13 cellular contexts compared by ENCODE assay signal in genomic region chr4:1021386-1022050, GRCh38. TPM values are rescaled to one million over a fixed set of nuclear protein-coding genes. Genes with fewer than 3 reads are reported as not detected.
DNase-seq lines count a peak whose midpoint lies in the region; ATAC-seq and TF ChIP-seq lines count a peak whose summit lies in the region.
"Had no signal": no experiment of that assay in that cellular context is flagged by ENCODE, and none has a peak within 500 bp of the region (broad histone marks: within the 10 kb centered on the region; RNA-seq: fewer than 3 reads in every experiment).

No MANE protein-coding gene starts in this region.

- peaks cover 0 to 5% (median 0%) of the 10 kb centered on the region in 11 experiments; a peak in 1 of 22 replicates for H3K27me3 ChIP-seq in BLaER1 treated with 17β-estradiol and CSF1 and Interleukin-3, amounts not matched to agents 10 nM and 100 nM
- H3K27me3 ChIP-seq in right atrium auricular region = no peaks in the 10 kb centered on the region
- H3K27me3 ChIP-seq: testis had no signal

- H3K27me3 Mint-ChIP-seq in Calu3 (ENCODE audit: unreplicated experiment) (no peaks in the 10 kb centered on the region), type B pancreatic cell (no peaks in the 10 kb centered on the region)

- no peaks in the 10 kb centered on the region for H3K9me3 Mint-ChIP-seq in Calu3 (ENCODE audit: low read depth, unreplicated experiment)
- H3K9me3 Mint-ChIP-seq in type B pancreatic cell = no peaks in the 10 kb centered on the region

- H4K20me1 ChIP-seq in BLaER1 treated with 17β-estradiol and CSF1 and Interleukin-3, amounts not matched to agents 10 nM and 100 nM = peaks cover 2 to 85% (median 74%) of the 10 kb centered on the region in 11 experiments; a peak in 19 of 22 replicates

- H3K36me3 ChIP-seq in BLaER1 treated with 17β-estradiol and CSF1 and Interleukin-3, amounts not matched to agents 10 nM and 100 nM = peaks cover 18 to 36% (median 26%) of the 10 kb centered on the region in 11 experiments
- H3K36me3 ChIP-seq in right atrium auricular region = peaks cover 13% of the 10 kb centered on the region

- intact Hi-C loops in Calu3 (cut with micrococcal nuclease; ENCODE audit: unreplicated experiment) = no loop called here

- H3K4me1 ChIP-seq in BLaER1 treated with 17β-estradiol and CSF1 and Interleukin-3, amounts not matched to agents 10 nM and 100 nM = peaks cover 65 to 73% (median 68%) of the 10 kb centered on the region in 10 experiments
- H3K4me1 ChIP-seq in right atrium auricular region = peaks cover 0 to 5% of the 10 kb centered on the region in 2 donors
- H3K4me1 ChIP-seq: testis had no signal

- TF ChIP-seq CTCF in Calu3 (IDR thresholded peaks at IDR 0.05; ENCODE audit: unreplicated experiment) (no peak), right atrium auricular region (IDR thresholded peaks at IDR 0.05) (no peak), type B pancreatic cell (conservative IDR thresholded peaks at IDR 0.05) (no peak)

- peak overlapping the region; percentile 6 to 62 (median 51); a peak in 18 of 22 replicates for H3K9ac ChIP-seq in BLaER1 treated with 17β-estradiol and CSF1 and Interleukin-3, amounts not matched to agents 10 nM and 100 nM

- H3K4me3 Mint-ChIP-seq in Calu3 (ENCODE audit: low read depth, unreplicated experiment) (no peak overlapping the region), type B pancreatic cell (no peak overlapping the region)

- peak overlapping the region; percentile 83 to 95 (median 90) for H3K4me2 ChIP-seq in BLaER1 treated with 17β-estradiol and CSF1 and Interleukin-3, amounts not matched to agents 10 nM and 100 nM

- no peaks in the 10 kb centered on the region for H3K4me1 Mint-ChIP-seq in Calu3 (ENCODE audit: low read depth, unreplicated experiment)
- H3K4me1 Mint-ChIP-seq in type B pancreatic cell (ENCODE audit: unreplicated experiment) = no peaks in the 10 kb centered on the region

- TF ChIP-seq EP300 in Ishikawa (IDR thresholded peaks at IDR 0.05; ENCODE audit: borderline replicate concordance) = no peak

- no peak for TF ChIP-seq RAD21 in Ishikawa (IDR thresholded peaks at IDR 0.05; ENCODE audit: low read depth)

- H3K27ac Mint-ChIP-seq in Calu3 (ENCODE audit: unreplicated experiment) = no peak overlapping the region
- H3K27ac Mint-ChIP-seq in type B pancreatic cell = no peak overlapping the region

- peaks cover 15% of the 10 kb centered on the region for H3K36me3 Mint-ChIP-seq in Calu3 (ENCODE audit: insufficient read depth, unreplicated experiment)
- H3K36me3 Mint-ChIP-seq in type B pancreatic cell = peaks cover 4% of the 10 kb centered on the region

- H3K4me3 ChIP-seq in BLaER1 treated with 17β-estradiol and CSF1 and Interleukin-3, amounts not matched to agents 10 nM and 100 nM = peak overlapping the region in 3 of 10 experiments; percentile 6 to 41 (median 9); a peak in 2 of 20 replicates
- H3K4me3 ChIP-seq in right atrium auricular region = no peak overlapping the region
- H3K4me3 ChIP-seq: testis had no signal

- H3K9me3 ChIP-seq in BLaER1 treated with 17β-estradiol and CSF1 and Interleukin-3, amounts not matched to agents 10 nM and 100 nM (replicated peaks in 1 of 11) = no peaks in the 10 kb centered on the region
- no peaks in the 10 kb centered on the region for H3K9me3 ChIP-seq in right atrium auricular region
- H3K9me3 ChIP-seq: testis had no signal

- BruUV-seq in Calu3 (replicated peaks; lab: Mats Ljungman, UMichigan) = no TSS peak

- peak overlapping the region; percentile 20 to 66 (median 51); a peak in 19 of 22 replicates for H3K27ac ChIP-seq in BLaER1 treated with 17β-estradiol and CSF1 and Interleukin-3, amounts not matched to agents 10 nM and 100 nM
- H3K27ac ChIP-seq in right atrium auricular region = no peak overlapping the region
- H3K27ac ChIP-seq: testis had no signal

- CTCF ChIA-PET in Calu3 (lab: Charles Lee) = no interaction called here

- ATAC-seq in GM19324 (IDR thresholded peaks at IDR 0.05; ENCODE audit: low FRiP score, unreplicated experiment) = peak; percentile 74
- ATAC-seq in HG02798 (IDR thresholded peaks at IDR 0.05; ENCODE audit: poor library complexity, unreplicated experiment) = peak; percentile 76
- ATAC-seq: esophagus mucosa had no signal

- no peak for DNase-seq in Calu3
- DNase-seq in right atrium auricular region (ENCODE audit: low spot score) = no peak
- DNase-seq in type B pancreatic cell (ENCODE audit: extremely low spot score, unreplicated experiment) = no peak
- DNase-seq in HT-29 (ENCODE audit: low spot score) = no peak
- DNase-seq: NCI-H526 treated with DMSO at 0.1 percent for 48 hours; nucleus accumbens; stimulated activated CD4-positive, alpha-beta T cell treated with anti-CD3 and anti-CD28 coated beads, Interleukin-4, amount 100 ng/mL, for 1 hour; testis had no signal

TF ChIP-seq in Ishikawa, 13 proteins besides CTCF, POLR2A, EP300 and RAD21:
- TF ChIP-seq TCF12 (IDR thresholded peaks at IDR 0.05; ENCODE audit: low read depth) (no peak), CEBPB (IDR thresholded peaks at IDR 0.05) (no peak), ZBTB7A (IDR thresholded peaks at IDR 0.05; ENCODE audit: low read depth) (0 out of 2 replicates have a peak, but pooled peaks have one; percentile 18), YY1 (IDR thresholded peaks at IDR 0.05; ENCODE audit: low read depth) (no peak)

RNA-seq across cellular contexts. Expression of gene FGFRL1, which starts 10.1 kb away (rescaled TPM):
- total RNA-seq in Calu3 (2022) (36.8 and 43.2 TPM in 2 replicates), right atrium auricular region (10 to 100 TPM; 30.3 to 47.1 TPM), type B pancreatic cell (ENCODE audit: low replicate concordance) (20.5 and 30.9 TPM in 2 replicates)
- 74.9 and 76.9 TPM in 2 replicates for total RNA-seq in HT-29 (2014; rRNA removed; shearing (Covaris generic))

RNA-seq across cellular contexts. Expression of gene SLC26A1, which starts 28.3 kb away (rescaled TPM):
- total RNA-seq in Calu3 (2022) (0.49 and 0.68 TPM in 2 replicates), right atrium auricular region (not detected), type B pancreatic cell (ENCODE audit: low replicate concordance) (2.8 and 3.8 TPM in 2 replicates)
- total RNA-seq in HT-29 (2014; rRNA removed; shearing (Covaris generic)) = 5.8 and 6.2 TPM in 2 replicates
- total RNA-seq: esophagus mucosa had no signal

RNA-seq across cellular contexts. Expression of gene IDUA, which starts 34.7 kb away (rescaled TPM):
- total RNA-seq in Calu3 (2022) (36.9 and 38.8 TPM in 2 replicates), right atrium auricular region (10 to 100 TPM in 1 of 2 donors, 1 to 10 TPM in 1; 8.9 to 10.2 TPM), type B pancreatic cell (ENCODE audit: low replicate concordance) (20.7 and 37.2 TPM in 2 replicates)
- 39.7 and 53.5 TPM in 2 replicates for total RNA-seq in HT-29 (2014; rRNA removed; shearing (Covaris generic))

RNA-seq across cellular contexts. Expression of gene DGKQ, which starts 48.1 kb away (rescaled TPM):
- 8.8 and 11.8 TPM in 2 replicates for total RNA-seq in Calu3 (2022)
- total RNA-seq in right atrium auricular region = 1 to 10 TPM; 3.1 to 4.8 TPM
- total RNA-seq in type B pancreatic cell (ENCODE audit: low replicate concordance) = 17.0 and 21.2 TPM in 2 replicates
- total RNA-seq in HT-29 (2014; rRNA removed; shearing (Covaris generic)) = 46.7 and 50.5 TPM in 2 replicates

Comparison
In these comparisons a context has a peak if more than half of its experiments do, and no peak if none do; other contexts are left out.
1. H3K27ac ChIP-seq: peak in BLaER1 treated with 17β-estradiol and CSF1 and Interleukin-3, amounts not matched to agents 10 nM and 100 nM (11 of 11); none in right atrium auricular region (0 of 2).